In the genomic region with DNA sequence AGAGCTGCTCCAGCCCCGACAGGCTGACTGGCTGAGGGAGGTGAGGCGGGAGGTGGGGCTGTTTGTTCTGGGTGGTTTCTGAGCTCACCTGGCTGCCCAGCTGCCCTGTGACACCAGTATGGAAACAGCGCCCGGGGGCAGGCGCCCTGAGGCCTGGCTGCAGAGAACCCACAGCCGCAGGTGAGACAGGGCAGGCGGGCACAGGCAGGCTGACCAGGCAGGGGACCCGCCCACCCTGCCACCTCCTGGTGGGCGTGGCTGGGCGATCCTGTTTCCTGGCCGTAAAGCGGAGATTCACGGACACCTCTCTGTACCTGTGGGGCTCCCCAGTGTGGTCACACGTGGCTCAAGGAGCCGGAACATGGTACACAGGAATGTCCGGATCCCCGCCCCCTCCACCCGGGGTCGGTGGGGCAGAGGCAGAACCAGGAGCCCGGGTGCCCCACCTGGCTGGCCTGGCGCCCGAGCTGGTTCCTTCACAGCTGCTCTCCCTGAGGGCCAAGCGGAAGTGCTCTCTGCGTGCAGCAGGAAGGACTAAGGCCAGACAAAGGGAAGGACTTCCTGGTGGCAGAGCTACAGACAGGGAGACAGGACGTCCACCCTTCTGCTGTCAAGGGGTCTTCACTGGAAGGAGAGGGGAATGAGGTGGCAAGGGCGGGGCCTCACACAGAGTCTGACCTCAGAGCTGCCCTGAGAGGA, we compare ENCODE assay signal across 12 cellular contexts. TPM values are rescaled to one million over a fixed set of nuclear protein-coding genes. Genes with fewer than 3 reads are reported as not detected.
DNase-seq lines count a peak whose midpoint lies in the region; TF ChIP-seq lines count a peak whose summit lies in the region.
"Had no signal": no experiment of that assay in that cellular context is flagged by ENCODE, and none has a peak within 500 bp of the region (broad histone marks: within the 10 kb centered on the region; RNA-seq: fewer than 3 reads in every experiment).

No MANE protein-coding gene starts in this region.

- H3K9me3 Mint-ChIP-seq in endothelial cell (ENCODE audit: unreplicated experiment) = no peaks in the 10 kb centered on the region
- no peaks in the 10 kb centered on the region for H3K9me3 Mint-ChIP-seq in activated naive CD8-positive, alpha-beta T cell treated with anti-CD3 and anti-CD28 coated beads for 36 hours
- H3K9me3 Mint-ChIP-seq: CD4-positive, alpha-beta memory T cell; dendritic cell treated with granulocyte-macrophage colony-stimulating factor and Interleukin-4, amounts not matched to agents 40 ng/mL and 50 ng/mL, for 4 days had no signal

- H3K36me3 ChIP-seq in muscle layer of duodenum (ENCODE audit: control insufficient read depth in 1 of 2, insufficient read depth in 2 of 2, low read length in 2 of 2) = no peaks in the 10 kb centered on the region

- no peak overlapping the region for H3K27ac Mint-ChIP-seq in endothelial cell (ENCODE audit: unreplicated experiment)
- no peak overlapping the region for H3K27ac Mint-ChIP-seq in activated naive CD8-positive, alpha-beta T cell treated with anti-CD3 and anti-CD28 coated beads for 36 hours
- H3K27ac Mint-ChIP-seq: dendritic cell treated with granulocyte-macrophage colony-stimulating factor and Interleukin-4, amounts not matched to agents 40 ng/mL and 50 ng/mL, for 4 days had no signal

- DNase-seq in DMS53 (lab: John Stamatoyannopoulos, UW) (peak; percentile 98), NCI-H510A treated with DMSO at 0.1 percent for 48 hours (lab: John Stamatoyannopoulos, UW) (peak; percentile 88), endothelial cell (ENCODE audit: low spot score) (peak; percentile 37), NCI-H1092 treated with DMSO at 0.1 percent for 48 hours (lab: John Stamatoyannopoulos, UW) (no peak), cerebellum (ENCODE audit: low spot score) (no peak)
- no peak for DNase-seq in activated naive CD8-positive, alpha-beta T cell treated with anti-CD3 and anti-CD28 coated beads for 36 hours
- DNase-seq in stimulated activated CD4-positive, alpha-beta T cell treated with anti-CD3 and anti-CD28 coated beads, Interleukin-12 subunit alpha, Interleukin-12 subunit beta, amount 100 ng/mL, for 4 hours = no peak
- DNase-seq: CD4-positive, alpha-beta memory T cell; NCI-H1105; T-helper 1 cell had no signal

- peaks cover 6 to 44% of the 10 kb centered on the region in 2 donors for H3K4me1 ChIP-seq in muscle layer of duodenum (ENCODE audit: control insufficient read depth in 1 of 2, insufficient read depth in 2 of 2, low read length in 2 of 2)

- no peaks in the 10 kb centered on the region for H3K36me3 Mint-ChIP-seq in endothelial cell (ENCODE audit: low read depth, unreplicated experiment)
- H3K36me3 Mint-ChIP-seq in activated naive CD8-positive, alpha-beta T cell treated with anti-CD3 and anti-CD28 coated beads for 36 hours = no peaks in the 10 kb centered on the region
- H3K36me3 Mint-ChIP-seq: CD4-positive, alpha-beta memory T cell had no signal

- no peak for TF ChIP-seq CTCF in endothelial cell (IDR thresholded peaks at IDR 0.05; ENCODE audit: unreplicated experiment)

- peak overlapping the region; percentile 31 for H3K27ac ChIP-seq in muscle layer of duodenum (ENCODE audit: low read length)

- peaks cover 27% of the 10 kb centered on the region for H3K4me1 Mint-ChIP-seq in endothelial cell (ENCODE audit: unreplicated experiment)
- peaks cover 6% of the 10 kb centered on the region for H3K4me1 Mint-ChIP-seq in activated naive CD8-positive, alpha-beta T cell treated with anti-CD3 and anti-CD28 coated beads for 36 hours

- H3K4me3 ChIP-seq in muscle layer of duodenum (ENCODE audit: low read depth in 1 of 2, low read length in 2 of 2) = peak overlapping the region; percentile 14 to 26

- H3K27me3 Mint-ChIP-seq in endothelial cell (ENCODE audit: unreplicated experiment) = peaks cover 10% of the 10 kb centered on the region
- H3K27me3 Mint-ChIP-seq in activated naive CD8-positive, alpha-beta T cell treated with anti-CD3 and anti-CD28 coated beads for 36 hours = no peaks in the 10 kb centered on the region
- H3K27me3 Mint-ChIP-seq: CD4-positive, alpha-beta memory T cell had no signal

- no peaks in the 10 kb centered on the region for H3K27me3 ChIP-seq in muscle layer of duodenum (ENCODE audit: low read depth, low read length)

- H3K9me3 ChIP-seq in muscle layer of duodenum (ENCODE audit: control insufficient read depth in 1 of 2, low read length in 2 of 2) = no peaks in the 10 kb centered on the region

- peak overlapping the region; percentile 67 for H3K4me3 Mint-ChIP-seq in endothelial cell (ENCODE audit: unreplicated experiment)
- H3K4me3 Mint-ChIP-seq in activated naive CD8-positive, alpha-beta T cell treated with anti-CD3 and anti-CD28 coated beads for 36 hours = no peak overlapping the region
- H3K4me3 Mint-ChIP-seq: dendritic cell treated with granulocyte-macrophage colony-stimulating factor and Interleukin-4, amounts not matched to agents 40 ng/mL and 50 ng/mL, for 4 days had no signal

RNA-seq across cellular contexts. Expression of gene MICALL2, which starts 3.9 kb away (rescaled TPM):
- total RNA-seq in endothelial cell (ENCODE audit: unreplicated experiment) (25.0 TPM), cerebellum (13.5 TPM)
- 1 to 10 TPM; 2.1 to 2.3 TPM for total RNA-seq in activated naive CD8-positive, alpha-beta T cell treated with anti-CD3 and anti-CD28 coated beads for 36 hours

RNA-seq across cellular contexts. Expression of gene INTS1, which starts 48.8 kb away (rescaled TPM):
- total RNA-seq in endothelial cell (ENCODE audit: unreplicated experiment) = 109 TPM
- total RNA-seq in activated naive CD8-positive, alpha-beta T cell treated with anti-CD3 and anti-CD28 coated beads for 36 hours = 10 to 100 TPM; 88.9 to 94.1 TPM
- total RNA-seq in cerebellum = 31.7 TPM

Comparison
In these comparisons a context has a peak if more than half of its experiments do, and no peak if none do; other contexts are left out.
1. DNase-seq: peak in DMS53 (single experiment), NCI-H510A treated with DMSO at 0.1 percent for 48 hours (single experiment) and endothelial cell (single experiment); none in activated naive CD8-positive, alpha-beta T cell treated with anti-CD3 and anti-CD28 coated beads for 36 hours (single experiment), NCI-H1092 treated with DMSO at 0.1 percent for 48 hours (single experiment), stimulated activated CD4-positive, alpha-beta T cell treated with anti-CD3 and anti-CD28 coated beads, Interleukin-12 subunit alpha, Interleukin-12 subunit beta, amount 100 ng/mL, for 4 hours (single experiment) and cerebellum (single experiment).